Comparison of ENCODE assay signal across 9 cellular contexts in genomic region chr15:28702427-28702826, GRCh38. TPM values are rescaled to one million over a fixed set of nuclear protein-coding genes. Genes with fewer than 3 reads are reported as not detected.
DNase-seq lines count a peak whose midpoint lies in the region; ATAC-seq, FAIRE-seq and TF ChIP-seq lines count a peak whose summit lies in the region.
"Not testable (repeated sequence)": the region's sequence is repeated elsewhere in the genome, so short reads cannot be mapped to it uniquely, and the experiment has no call there.
"Had no signal": no experiment of that assay in that cellular context is flagged by ENCODE, and none has a peak within 500 bp of the region (broad histone marks: within the 10 kb centered on the region; RNA-seq: fewer than 3 reads in every experiment).

No MANE protein-coding gene starts in this region.

- not testable (repeated sequence) for H3K56ac ChIP-seq in H9 (ENCODE audit: insufficient read length, low read depth, low read length)

- not testable (repeated sequence) for H3K23ac ChIP-seq in H9 (ENCODE audit: insufficient read length, low read depth, low read length)

- not testable (repeated sequence) for H3K14ac ChIP-seq in H9 (ENCODE audit: insufficient read depth, low read length)

- not testable (repeated sequence) for H3T11ph ChIP-seq in H9 (ENCODE audit: low read length)

- not testable (repeated sequence) for H3K36me3 ChIP-seq in K562 (ENCODE audit: control insufficient read depth, insufficient read depth, low read length); endodermal cell (ENCODE audit: control insufficient read depth, insufficient read depth, low read length); HepG2 (replicated peaks in 1 of 2; ENCODE audit: control insufficient read depth in 1 of 2, insufficient read depth in 2 of 2, low read length in 2 of 2)

- not testable (repeated sequence) for H3K36me3 Mint-ChIP-seq in H9 (ENCODE audit: insufficient read depth in 1 of 3, low read depth in 3 of 3); endodermal cell (ENCODE audit: low read depth)

- ATAC-seq in K562, HepG2: not testable (repeated sequence)

- not testable (repeated sequence) for H4K91ac ChIP-seq in H9 (ENCODE audit: insufficient read length, low read depth, low read length)

- CTCF ChIA-PET in K562 (lab: Yijun Ruan, JAX; ENCODE audit: low intra/inter-chr PET ratio); HepG2 (lab: Yijun Ruan, JAX; ENCODE audit: low intra/inter-chr PET ratio, low total read pairs): not testable (repeated sequence)

- not testable (repeated sequence) for H3K79me1 ChIP-seq in H9 (ENCODE audit: insufficient read depth, low read depth, low read length, poor library complexity, severe bottlenecking)

- POLR2A ChIA-PET in K562 (lab: Yijun Ruan, JAX) = interaction anchor here (0.6 kb wide), 1 partner anchor 604 kb away, joined by 3 read pairs; no protein-coding TSS in a partner anchor
- POLR2A ChIA-PET in HepG2 (lab: Yijun Ruan, JAX) = not testable (repeated sequence)

- BruUV-seq in K562 (replicated peaks; lab: Mats Ljungman, UMichigan); HepG2 (replicated peaks; lab: Mats Ljungman, UMichigan): not testable (repeated sequence)

- H3K4ac ChIP-seq in H9 (ENCODE audit: low read depth, low read length) = not testable (repeated sequence)

- no CpG with 5 or more reads among the region's 11 CpGs for WGBS in H9 (ENCODE audit: extremely low coverage, insufficient read length, low lambda C conversion rate)
- WGBS in K562 (ENCODE audit: insufficient coverage, low coverage, missing lambda C conversion rate) = 0% methylated on average over 4 of the region's 11 CpGs
- 78 to 93% methylated on average over 3 to 8 of the region's 11 CpGs for WGBS in endodermal cell (ENCODE audit: insufficient coverage in 1 of 2, insufficient read length in 1 of 2), 2 experiments
- WGBS in HepG2 (ENCODE audit: low lambda C conversion rate) = no CpG with 5 or more reads among the region's 11 CpGs

- H3K9me3 Mint-ChIP-seq in H9, endodermal cell: not testable (repeated sequence)

- H3K9me1 ChIP-seq in K562 (ENCODE audit: control insufficient read depth, insufficient read depth, low read length) = not testable (repeated sequence)

- H4K8ac ChIP-seq in H9 (replicated peaks; ENCODE audit: insufficient read length, low read depth, low read length) = not testable (repeated sequence)

- not testable (repeated sequence) for DNase-seq in D721Med (ENCODE audit: insufficient read length, low spot score); H9; K562 (ENCODE audit: extremely low read depth in 1 of 4, low spot score in 3 of 4); endodermal cell; HepG2 (ENCODE audit: low spot score)
- peak; percentile 6 for DNase-seq in NCI-H69 (lab: John Stamatoyannopoulos, UW)

- TF ChIP-seq CTCF in D721Med (IDR thresholded peaks at IDR 0.05; ENCODE audit: insufficient read depth, missing control alignments) = peak; percentile 19
- peak; percentile 39; the same call in 2 of the 3 replicates for TF ChIP-seq CTCF in H9 (conservative IDR thresholded peaks at IDR 0.05)
- peak; percentile 17 to 23 (median 18); a peak in 1 of 6 replicates for TF ChIP-seq CTCF in K562 (IDR thresholded peaks at IDR 0.05 in 2 of 3, conservative IDR thresholded peaks at IDR 0.05 in 1 of 3; ENCODE audit: insufficient read depth in 2 of 3, low read depth in 1 of 3, low read length in 3 of 3)
- TF ChIP-seq CTCF in endodermal cell (conservative IDR thresholded peaks at IDR 0.05) = peak; percentile 35
- peak; percentile 52 for TF ChIP-seq CTCF in HepG2 (CRISPR knock-in tag; IDR thresholded peaks at IDR 0.05)

- intact Hi-C loops in K562 (cut with micrococcal nuclease); HepG2 (cut with micrococcal nuclease; ENCODE audit: unreplicated experiment): not testable (repeated sequence)

- H4K5ac ChIP-seq in H9 (ENCODE audit: insufficient read length, low read depth, low read length) = not testable (repeated sequence)

- not testable (repeated sequence) for H3K79me2 ChIP-seq in H9 (ENCODE audit: insufficient read depth, low read length); K562 (ENCODE audit: control insufficient read depth, insufficient read depth, low read length); HepG2 (ENCODE audit: insufficient read depth, low read length)

- not testable (repeated sequence) for TF ChIP-seq EP300 in K562 (IDR thresholded peaks at IDR 0.05; ENCODE audit: low read length); HepG2 (IDR thresholded peaks at IDR 0.05; ENCODE audit: low read depth in 2 of 2, low read length in 2 of 2); HepG2 (CRISPR knock-in tag; IDR thresholded peaks at IDR 0.05; ENCODE audit: borderline replicate concordance)

- H4K20me1 ChIP-seq in H9 (ENCODE audit: control insufficient read depth, insufficient read depth, insufficient read length); K562 (replicated peaks; ENCODE audit: control insufficient read depth, insufficient read depth, low read length); HepG2 (ENCODE audit: insufficient read depth, low read length): not testable (repeated sequence)

- H3K4me1 Mint-ChIP-seq in H9, endodermal cell: not testable (repeated sequence)

- H3K4me1 ChIP-seq in H9 (ENCODE audit: insufficient read depth, low read length); K562 (replicated peaks in 1 of 2; ENCODE audit: control insufficient read depth in 2 of 2, insufficient read depth in 2 of 2, low read length in 2 of 2); endodermal cell (ENCODE audit: control insufficient read depth, insufficient read depth, low read length); HepG2 (ENCODE audit: insufficient read depth, low read length): not testable (repeated sequence)

- H3K4me3 Mint-ChIP-seq in H9, endodermal cell: not testable (repeated sequence)

- not testable (repeated sequence) for H2AK5ac ChIP-seq in H9 (ENCODE audit: insufficient read length, low read length)

- not testable (repeated sequence) for H3K9ac ChIP-seq in H9 (ENCODE audit: extremely low read depth, insufficient read length, low read length); K562 (ENCODE audit: insufficient read depth in 1 of 2, low read depth in 2 of 2, low read length in 2 of 2); endodermal cell (ENCODE audit: extremely low read depth, low read length, poor library complexity, severe bottlenecking); HepG2 (ENCODE audit: insufficient read depth, low read depth, low read length)

- FAIRE-seq in D721Med (lab: Jason Lieb, UNC); K562 (lab: Jason Lieb, UNC); HepG2 (lab: Jason Lieb, UNC): not testable (repeated sequence)

- peak overlapping the region in 1 of 3 experiments; percentile 59; a peak in 1 of 7 replicates for H3K27ac Mint-ChIP-seq in H9
- not testable (repeated sequence) for H3K27ac Mint-ChIP-seq in endodermal cell

- not testable (repeated sequence) for TF ChIP-seq POLR2A in K562 (conservative IDR thresholded peaks at IDR 0.05); HepG2 (IDR thresholded peaks at IDR 0.05; ENCODE audit: insufficient read depth in 1 of 2, low read depth in 2 of 2, low read length in 2 of 2)

- not testable (repeated sequence) for H2BK12ac ChIP-seq in H9 (ENCODE audit: insufficient read length, low read depth, low read length)

- H3K9me3 ChIP-seq in H9 (ENCODE audit: control insufficient read depth, low read depth, low read length); K562 (replicated peaks; ENCODE audit: control insufficient read depth, insufficient read depth, low read depth, low read length); endodermal cell (ENCODE audit: control insufficient read depth, low read length); HepG2 (ENCODE audit: low read length): not testable (repeated sequence)

- H2AFZ ChIP-seq in H9 (ENCODE audit: low read length); K562 (ENCODE audit: low read depth, low read length); HepG2 (ENCODE audit: low read length): not testable (repeated sequence)

- H3K27me3 ChIP-seq in H9 (ENCODE audit: insufficient read depth, low read length); K562 (ENCODE audit: control insufficient read depth in 2 of 2, insufficient read depth in 2 of 2, low read length in 2 of 2); endodermal cell (ENCODE audit: control insufficient read depth, insufficient read depth, low read length, poor library complexity, severe bottlenecking); HepG2 (ENCODE audit: control insufficient read depth in 1 of 2, insufficient read depth in 2 of 2, low read length in 2 of 2): not testable (repeated sequence)

- in situ Hi-C loops in K562 (cut with MboI) = loop anchor here (25.0 kb wide), 1 partner anchor 1835 kb away; no protein-coding TSS in a partner anchor
- in situ Hi-C loops in HepG2 (cut with HindIII; ENCODE audit: extremely low pct_ligation_motif_present, low pct_unique_long_range_greater_than_20kb) = not testable (repeated sequence)

- H3K4me2 ChIP-seq in H9 (ENCODE audit: insufficient read depth, insufficient read length, low read length); K562 (ENCODE audit: insufficient read depth, low read length); HepG2 (ENCODE audit: low read depth, low read length): not testable (repeated sequence)

- not testable (repeated sequence) for H3K23me2 ChIP-seq in H9 (ENCODE audit: insufficient read length, low read depth, low read length, poor library complexity, severe bottlenecking)

- not testable (repeated sequence) for H3K27ac ChIP-seq in H9 (ENCODE audit: insufficient read length, low read depth, low read length); K562 (ENCODE audit: extremely low read depth, low read depth, low read length); endodermal cell (ENCODE audit: low read depth, low read length); HepG2 (ENCODE audit: extremely low read length, insufficient read depth, low read length)

- not testable (repeated sequence) for H2BK120ac ChIP-seq in H9 (ENCODE audit: low read depth, low read length, poor library complexity, severe bottlenecking)

- not testable (repeated sequence) for H3K4me3 ChIP-seq in K562; endodermal cell (ENCODE audit: low read length); HepG2 (replicated peaks in 1 of 3; ENCODE audit: insufficient read depth in 1 of 3, low read depth in 2 of 3, low read length in 3 of 3)

- H2BK15ac ChIP-seq in H9 (ENCODE audit: low read depth, low read length) = not testable (repeated sequence)

- TF ChIP-seq RAD21 in K562 (CRISPR knock-in tag; conservative IDR thresholded peaks at IDR 0.05 in 1 of 2, IDR thresholded peaks at IDR 0.05 in 1 of 2) = peak; percentile 29 to 67
- not testable (repeated sequence) for TF ChIP-seq RAD21 in HepG2 (CRISPR knock-in tag; IDR thresholded peaks at IDR 0.05)

- not testable (repeated sequence) for H2BK20ac ChIP-seq in H9 (ENCODE audit: low read depth, low read length, poor library complexity, severe bottlenecking)

- H3K18ac ChIP-seq in H9 (ENCODE audit: insufficient read length, low read depth, low read length) = not testable (repeated sequence)

- not testable (repeated sequence) for H2BK5ac ChIP-seq in H9 (ENCODE audit: insufficient read length, low read length)

- not testable (repeated sequence) for H3K27me3 Mint-ChIP-seq in H9 (ENCODE audit: low read depth); endodermal cell (ENCODE audit: insufficient read depth)

RNA-seq across cellular contexts. Expression of gene GOLGA8M, which starts 9.8 kb away (rescaled TPM):
- total RNA-seq in H9 (2021) (not detected in 2 replicates), K562 (2014; rRNA removed) (not detected in 2 replicates), K562 (2014; rRNA removed; fragmentation: Illumina TruSeq; extraction: Trizol) (not detected in 2 replicates), K562 (2015; rRNA removed; fragmentation: Illumina TruSeq; extraction: Trizol) (0.11 TPM in 1 of 2 replicates, not detected in the other), K562 (2021) (not detected in 2 replicates), endodermal cell (under 1 TPM in 1 of 2 donors, not detected in 1; 0.86 TPM), HepG2 (2016; rRNA removed; fragmentation: Illumina TruSeq; extraction: Trizol) (not detected in 2 replicates)
- 0.19 TPM in 1 of 2 replicates, not detected in the other for total RNA-seq in K562 (2011; cell fraction: chromatin; rRNA removed; ENCODE audit: low replicate concordance)
- total RNA-seq in K562 (2011; cell fraction: nucleolus; rRNA removed) = not detected in 2 replicates
- total RNA-seq in K562 (2011; cell fraction: nucleoplasm; rRNA removed) = not detected in 2 replicates
- polyA plus RNA-seq in K562 (2011; rRNA removed) (0.12 TPM in 1 of 2 replicates, not detected in the other), K562 (2014; fragmentation: Illumina TruSeq; extraction: Trizol) (not detected in 2 replicates), K562 (2014; fragmentation: Nextera tagmentation; extraction: Ambion mirVana) (not detected), K562 (2014; rRNA removed) (not detected in 2 replicates), HepG2 (2011; rRNA removed) (0.05 and 0.66 TPM in 2 replicates)
- polyA plus RNA-seq in K562 (2011; cell fraction: cytosol; rRNA removed) = not detected in 2 replicates
- 0.06 TPM in 1 of 2 replicates, not detected in the other for polyA plus RNA-seq in K562 (2011; cell fraction: nucleus; rRNA removed)
- polyA plus RNA-seq in K562 (2012) = 0.35 TPM in 1 of 2 replicates, not detected in the other
- polyA minus RNA-seq in K562 (2011; rRNA and poly(A)+ RNA removed) = not detected in 2 replicates
- polyA minus RNA-seq in K562 (2011; cell fraction: cytosol; rRNA and poly(A)+ RNA removed) = not detected in 2 replicates
- not detected in 2 replicates for polyA minus RNA-seq in K562 (2011; cell fraction: nucleus; rRNA and poly(A)+ RNA removed)
- not detected for polyA plus RNA-seq in endodermal cell (2013, experiment 1 of 2)
- polyA plus RNA-seq in endodermal cell (2013, experiment 2 of 2) = 0.21 TPM
- not detected in 2 replicates for total RNA-seq in HepG2 (2016; cell fraction: cytosol; rRNA removed; fragmentation: Illumina TruSeq; extraction: Trizol; ENCODE audit: low read depth)
- 0.06 TPM in 1 of 2 replicates, not detected in the other for total RNA-seq in HepG2 (2016; cell fraction: insoluble cytoplasmic fraction; rRNA removed; fragmentation: Illumina TruSeq; extraction: Trizol)
- total RNA-seq in HepG2 (2016; cell fraction: membrane; rRNA removed; fragmentation: Illumina TruSeq; extraction: Trizol) = not detected in 2 replicates
- not detected in 2 replicates for total RNA-seq in HepG2 (2016; cell fraction: nucleus; rRNA removed; fragmentation: Illumina TruSeq; extraction: Trizol)
- polyA plus RNA-seq in HepG2 (2011; cell fraction: cytosol; rRNA removed) = 0.04 TPM in 1 of 2 replicates, not detected in the other
- 0.90 and 2.4 TPM in 2 replicates for polyA plus RNA-seq in HepG2 (2011; cell fraction: nucleus; rRNA removed)
- polyA plus RNA-seq in HepG2 (2012) = 0.17 and 0.23 TPM in 2 replicates
- polyA plus RNA-seq in HepG2 (2016; cell fraction: cytosol; fragmentation: Illumina TruSeq; extraction: Trizol; ENCODE audit: low read depth) = not detected in 2 replicates
- not detected in 2 replicates for polyA plus RNA-seq in HepG2 (2016; cell fraction: insoluble cytoplasmic fraction; fragmentation: Illumina TruSeq; extraction: Trizol; ENCODE audit: low read depth)
- polyA plus RNA-seq in HepG2 (2016; cell fraction: membrane; fragmentation: Illumina TruSeq; extraction: Trizol; ENCODE audit: low read depth) = not detected in 2 replicates
- 1.3 TPM in 1 of 2 replicates, not detected in the other for polyA plus RNA-seq in HepG2 (2016; cell fraction: nucleus; fragmentation: Illumina TruSeq; extraction: Trizol; ENCODE audit: insufficient read depth, low read depth)
- 0.20 TPM in 1 of 2 replicates, not detected in the other for polyA minus RNA-seq in HepG2 (2011; rRNA and poly(A)+ RNA removed; ENCODE audit: low replicate concordance)
- not detected in 2 replicates for polyA minus RNA-seq in HepG2 (2011; cell fraction: cytosol; rRNA and poly(A)+ RNA removed)
- 0.50 and 1.3 TPM in 2 replicates for polyA minus RNA-seq in HepG2 (2011; cell fraction: nucleus; rRNA and poly(A)+ RNA removed)
- total RNA-seq: A673, Caco-2, Calu3 had no signal
